15 cellular contexts compared by ENCODE assay signal in genomic region chr2:7604456-7604855, GRCh38.
A peak's percentile ranks its signal among the peaks of the same experiment; 100 is the strongest.
DNase-seq lines count a peak whose midpoint lies in the region; ATAC-seq and TF ChIP-seq lines count a peak whose summit lies in the region.
"Had no signal": no experiment of that assay in that cellular context is flagged by ENCODE, and none has a peak within 500 bp of the region (broad histone marks: within the 10 kb centered on the region; RNA-seq: fewer than 3 reads in every experiment).

No MANE protein-coding gene starts in this region.

- H3K36me3 ChIP-seq in MG63 (no peaks in the 10 kb centered on the region), heart right ventricle (no peaks in the 10 kb centered on the region)
- H3K36me3 ChIP-seq: HAP-1 had no signal

- ATAC-seq in heart right ventricle (no peak), GM21447 (IDR thresholded peaks at IDR 0.05; ENCODE audit: unreplicated experiment) (no peak)
- ATAC-seq: GM12878 had no signal

- no peaks in the 10 kb centered on the region for H3K4me1 ChIP-seq in heart right ventricle
- H3K4me1 ChIP-seq: HAP-1 had no signal

- TF ChIP-seq CTCF in fibroblast of mammary gland (conservative IDR thresholded peaks at IDR 0.05; ENCODE audit: control insufficient read depth, insufficient read depth, low read depth, low read length): no peak
- TF ChIP-seq CTCF in heart right ventricle (IDR thresholded peaks at IDR 0.05): no peak
- TF ChIP-seq CTCF in GM20000 (IDR thresholded peaks at IDR 0.05; ENCODE audit: extremely low read depth, missing control alignments): no peak

- H3K27me3 ChIP-seq in MG63: no peaks in the 10 kb centered on the region
- peaks cover 0 to 5% (median 0%) of the 10 kb centered on the region in 7 donors for H3K27me3 ChIP-seq in heart right ventricle

- H3K27ac ChIP-seq in heart right ventricle: no peak overlapping the region
- H3K27ac ChIP-seq: 22Rv1 had no signal

- H3K9me3 ChIP-seq in MG63 (no peaks in the 10 kb centered on the region), heart right ventricle (peaks cover 0 to 10% (median 0%) of the 10 kb centered on the region in 11 donors)
- H3K9me3 ChIP-seq: HAP-1 had no signal

- 80 to 83% methylated on average over 3 of the region's 3 CpGs for whole genome bisulfite sequencing in heart right ventricle, 2 donors

- H3K4me3 ChIP-seq in MG63 (no peak overlapping the region), fibroblast of mammary gland (ENCODE audit: control insufficient read depth, low read depth, low read length) (no peak overlapping the region), heart right ventricle (no peak overlapping the region)
- H3K4me3 ChIP-seq: GM12878, HAP-1 had no signal

- DNase-seq in AG08395 (ENCODE audit: low spot score): peak; percentile 35
- peak; percentile 12 for DNase-seq in MG63
- peak; percentile 1 for DNase-seq in amniotic stem cell (lab: John Stamatoyannopoulos, UW)
- DNase-seq in fibroblast of mammary gland (ENCODE audit: low read depth): peak; percentile 5
- no peak for DNase-seq in heart right ventricle
- DNase-seq in GM20000 (ENCODE audit: low spot score): no peak
- DNase-seq in amygdala (lab: John Stamatoyannopoulos, UW): no peak
- DNase-seq: C1 segment of cervical spinal cord; Calu3; CD4-positive, alpha-beta T cell; DMS 273 treated with DMSO at 0.1 percent for 48 hours had no signal

- intact Hi-C loops in heart right ventricle (cut with DNase I): no loop called here

Comparison
In these comparisons a context has a peak if more than half of its experiments do, and no peak if none do; other contexts are left out.
1. DNase-seq: peak in AG08395 (single experiment), MG63 (single experiment), amniotic stem cell (single experiment) and fibroblast of mammary gland (single experiment); none in heart right ventricle (0 of 2), GM20000 (single experiment) and amygdala (0 of 56).